In genomic region chr22:22823126-22823804, GRCh38 we compare ENCODE assay signal across 16 cellular contexts.
A peak's percentile ranks its signal among the peaks of the same experiment; 100 is the strongest.
DNase-seq lines count a peak whose midpoint lies in the region; ATAC-seq and TF ChIP-seq lines count a peak whose summit lies in the region.
"Had no signal": no experiment of that assay in that cellular context is flagged by ENCODE, and none has a peak within 500 bp of the region (broad histone marks: within the 10 kb centered on the region; RNA-seq: fewer than 3 reads in every experiment).

No MANE protein-coding gene starts in this region.

- H3K4me3 ChIP-seq in mucosa of descending colon = no peak overlapping the region
- H3K4me3 ChIP-seq: colonic mucosa had no signal

- H3K27ac Mint-ChIP-seq in IgD-negative memory B cell = peak overlapping the region in 2 of 3 donors; percentile 37 to 71
- peak overlapping the region; percentile 46 for H3K27ac Mint-ChIP-seq in activated B cell treated with CpG ODN at 0.5 μM for 24 hours

- ATAC-seq in activated B cell treated with CpG ODN at 0.5 μM for 24 hours (ENCODE audit: low read depth) (peak; percentile 54), mucosa of descending colon (peak; percentile 13), HG03378 (IDR thresholded peaks at IDR 0.05; ENCODE audit: unreplicated experiment) (no peak)
- ATAC-seq: activated CD4-positive, CD25-positive, alpha-beta regulatory T cell treated with anti-CD3 and anti-CD28 coated beads, Interleukin-2, amount 50 U/mL, for 24 hours had no signal

- H3K36me3 ChIP-seq in mucosa of descending colon (ENCODE audit: low read depth) = no peaks in the 10 kb centered on the region
- H3K36me3 ChIP-seq: colonic mucosa had no signal

- intact Hi-C loops in activated B cell treated with CpG ODN at 0.5 μM for 24 hours (cut with micrococcal nuclease) = no loop called here
- intact Hi-C loops in mucosa of descending colon (cut with DNase I, micrococcal nuclease) = no loop called here

- no peaks in the 10 kb centered on the region for H3K4me1 ChIP-seq in mucosa of descending colon (ENCODE audit: low read depth)
- H3K4me1 ChIP-seq: colonic mucosa had no signal

- TF ChIP-seq CTCF in activated B cell treated with CpG ODN at 0.5 μM for 24 hours (IDR thresholded peaks at IDR 0.05) = no peak
- no peak for TF ChIP-seq CTCF in mucosa of descending colon (IDR thresholded peaks at IDR 0.05)

- no peaks in the 10 kb centered on the region for H3K36me3 Mint-ChIP-seq in IgD-negative memory B cell
- H3K36me3 Mint-ChIP-seq in activated B cell treated with CpG ODN at 0.5 μM for 24 hours (ENCODE audit: low read depth) = no peaks in the 10 kb centered on the region

- H3K9me3 Mint-ChIP-seq in IgD-negative memory B cell (no peaks in the 10 kb centered on the region), activated B cell treated with CpG ODN at 0.5 μM for 24 hours (no peaks in the 10 kb centered on the region)

- H3K27me3 Mint-ChIP-seq in IgD-negative memory B cell (peaks cover 7% of the 10 kb centered on the region), activated B cell treated with CpG ODN at 0.5 μM for 24 hours (peaks cover 2% of the 10 kb centered on the region)

- POLR2A ChIA-PET in activated B cell treated with CpG ODN at 0.5 μM for 24 hours (lab: Charles Lee) = interaction anchor here (1.0 to 1.6 kb wide), 4 partner anchors 11 to 113 kb away, joined by 3 to 5 read pairs (median 4); no protein-coding TSS in a partner anchor

- H3K4me1 Mint-ChIP-seq in IgD-negative memory B cell (peaks cover 39 to 48% (median 44%) of the 10 kb centered on the region in 3 donors), activated B cell treated with CpG ODN at 0.5 μM for 24 hours (peaks cover 59% of the 10 kb centered on the region)

- CTCF ChIA-PET in activated B cell treated with CpG ODN at 0.5 μM for 24 hours (lab: Charles Lee) = interaction anchor here (0.8 to 2.4 kb wide), 6 partner anchors 13 to 133 kb away, joined by 3 to 9 read pairs (median 4); no protein-coding TSS in a partner anchor

- no peaks in the 10 kb centered on the region for H3K9me3 ChIP-seq in mucosa of descending colon
- H3K9me3 ChIP-seq: colonic mucosa had no signal

- H3K4me3 Mint-ChIP-seq in IgD-negative memory B cell = peak overlapping the region in 3 of 4 donors; percentile 28 to 92 (median 82)
- H3K4me3 Mint-ChIP-seq in activated B cell treated with CpG ODN at 0.5 μM for 24 hours = peak overlapping the region; percentile 19

- DNase-seq in SIG-M5 treated with dmso at 0.1 percent for 504 hours (lab: John Stamatoyannopoulos, UW; ENCODE audit: unreplicated experiment) (peak; percentile 24), SIG-M5 (lab: John Stamatoyannopoulos, UW) (no peak), activated B cell treated with CpG ODN at 0.5 μM for 24 hours (no peak), mucosa of descending colon (no peak), cerebellar nuclear complex (lab: John Stamatoyannopoulos, UW) (no peak), NCI-H82 treated with DMSO at 0.1 percent for 48 hours (lab: John Stamatoyannopoulos, UW; ENCODE audit: unreplicated experiment) (no peak)
- DNase-seq: activated naive CD4-positive, alpha-beta T cell treated with anti-CD3 and anti-CD28 coated beads, Interleukin-2, amount 50 U/mL, for 16 hours; colonic mucosa; DMS153; NCI-H1105; NCI-H510A treated with DMSO at 0.1 percent for 48 hours; Right ventricle myocardium superior; stimulated activated CD4-positive, alpha-beta T cell treated with anti-CD3 and anti-CD28 coated beads, Interleukin-12 subunit alpha, Interleukin-12 subunit beta, amount 100 ng/mL, for 4 hours had no signal
